ENCODE assay signal across 15 cellular contexts in the genomic region with DNA sequence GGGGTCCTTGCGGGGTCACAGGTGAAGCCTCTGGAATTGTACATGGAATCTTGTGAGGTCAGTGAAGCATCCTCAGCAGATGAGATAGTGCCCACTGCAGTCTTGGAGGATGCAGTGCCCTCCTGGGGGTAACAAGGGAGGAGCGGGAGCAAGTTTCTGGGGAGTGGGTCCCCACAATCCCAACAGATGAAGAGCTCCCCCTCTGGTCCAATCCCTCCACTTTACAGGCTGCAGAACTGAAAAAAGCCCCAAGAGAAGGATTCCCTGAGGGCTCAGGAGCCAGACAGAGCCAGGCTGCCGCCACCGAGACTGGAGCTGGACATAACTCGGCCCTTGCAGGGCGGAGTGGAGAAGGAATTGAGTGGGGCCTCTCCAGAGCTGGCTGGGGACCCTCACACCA. TPM values are rescaled to one million over a fixed set of nuclear protein-coding genes. Genes with fewer than 3 reads are reported as not detected.
DNase-seq lines count a peak whose midpoint lies in the region; ATAC-seq, FAIRE-seq and TF ChIP-seq lines count a peak whose summit lies in the region.
"Had no signal": no experiment of that assay in that cellular context is flagged by ENCODE, and none has a peak within 500 bp of the region (broad histone marks: within the 10 kb centered on the region; RNA-seq: fewer than 3 reads in every experiment).

No MANE protein-coding gene starts in this region.

- H3K27ac Mint-ChIP-seq in GM23338, result no peak overlapping the region
- H3K27ac Mint-ChIP-seq in H9, result no peak overlapping the region
- H3K27ac Mint-ChIP-seq in neural progenitor cell, result no peak overlapping the region
- H3K27ac Mint-ChIP-seq: CD8-positive, alpha-beta memory T cell had no signal

- H2AFZ ChIP-seq in GM23338 (no peak overlapping the region), H9 (ENCODE audit: low read length) (no peak overlapping the region), H1 (ENCODE audit: low read length) (no peak overlapping the region), neural progenitor cell (replicated peaks) (no peak overlapping the region), MM.1S (ENCODE audit: low read length) (no peak overlapping the region)

- H3K27ac ChIP-seq in GM23338 (ENCODE audit: low read depth) (no peak overlapping the region), H9 (ENCODE audit: insufficient read length, low read depth, low read length) (no peak overlapping the region), H1 (ENCODE audit: low read depth, low read length) (no peak overlapping the region), neural progenitor cell (no peak overlapping the region), MM.1S (ENCODE audit: low read length) (no peak overlapping the region)
- H3K27ac ChIP-seq: A549, BLaER1 had no signal

- DNase-seq in GM23338 (ENCODE audit: low spot score), result peak; percentile 66
- DNase-seq in H9, result no peak
- DNase-seq in H1 (ENCODE audit: low read depth in 1 of 2, low spot score in 2 of 2), result no peak
- peak; percentile 25 for DNase-seq in neural progenitor cell (ENCODE audit: low spot score)
- no peak for DNase-seq in MM.1S
- DNase-seq in DMS114 treated with DMSO at 0.1 percent for 48 hours (lab: John Stamatoyannopoulos, UW; ENCODE audit: unreplicated experiment), result no peak
- DNase-seq: AML-193; CD8-positive, alpha-beta memory T cell; DMS53; GF-D8 had no signal

- H4K91ac ChIP-seq in H9 (ENCODE audit: insufficient read length, low read depth, low read length) (no peak overlapping the region), H1 (replicated peaks; ENCODE audit: insufficient read length, low read length) (no peak overlapping the region)

- H3K14ac ChIP-seq in H9 (ENCODE audit: insufficient read depth, low read length) (no peak overlapping the region), H1 (ENCODE audit: insufficient read length) (no peak overlapping the region)

- no CpG with 5 or more reads among the region's 6 CpGs for WGBS in H9 (ENCODE audit: extremely low coverage, insufficient read length, low lambda C conversion rate)
- 69% methylated on average over 6 of the region's 6 CpGs; no CpG with 5 or more reads in 1 of the 2 experiments for WGBS in H1 (ENCODE audit: extremely low coverage in 1 of 2, insufficient coverage in 1 of 2, insufficient read length in 1 of 2, insufficient replicate concordance in 2 of 2, low coverage in 1 of 2, low lambda C conversion rate in 2 of 2, missing lambda C conversion rate in 1 of 2), 2 experiments

- no peaks in the 10 kb centered on the region for H3K27me3 ChIP-seq in GM23338 (ENCODE audit: insufficient read depth)
- H3K27me3 ChIP-seq in H9 (ENCODE audit: insufficient read depth, low read length), result no peaks in the 10 kb centered on the region
- H3K27me3 ChIP-seq in H1 (replicated peaks in 1 of 4; ENCODE audit: control insufficient read depth in 3 of 4, extremely low read depth in 1 of 4, insufficient read depth in 3 of 4, low read length in 3 of 4), result no peaks in the 10 kb centered on the region; a peak in 1 of 7 replicates
- H3K27me3 ChIP-seq in neural progenitor cell, result no peaks in the 10 kb centered on the region
- H3K27me3 ChIP-seq in MM.1S (replicated peaks; ENCODE audit: insufficient read depth, low read length), result no peaks in the 10 kb centered on the region
- H3K27me3 ChIP-seq: BLaER1 had no signal

- H3K56ac ChIP-seq in H9 (ENCODE audit: insufficient read length, low read depth, low read length), result no peak overlapping the region
- no peak overlapping the region for H3K56ac ChIP-seq in H1 (replicated peaks; ENCODE audit: insufficient read length, low read depth, low read length)

- H3T11ph ChIP-seq in H9 (ENCODE audit: low read length), result no peak overlapping the region

- H3K4me3 ChIP-seq in GM23338 (no peak overlapping the region), H1 (ENCODE audit: extremely low read depth in 1 of 4, insufficient read depth in 2 of 4, low read depth in 3 of 4, low read length in 4 of 4) (no peak overlapping the region), neural progenitor cell (no peak overlapping the region), MM.1S (ENCODE audit: low read length) (no peak overlapping the region)
- H3K4me3 ChIP-seq: A549, BLaER1, K562 had no signal

- H2BK15ac ChIP-seq in H9 (ENCODE audit: low read depth, low read length) (no peak overlapping the region), H1 (ENCODE audit: low read length) (no peak overlapping the region)

- TF ChIP-seq POLR2A in H1 (IDR thresholded peaks at IDR 0.05; ENCODE audit: control extremely low read depth in 1 of 2, low read depth in 2 of 2, low read length in 2 of 2), result no peak

- no peaks in the 10 kb centered on the region for H3K79me2 ChIP-seq in GM23338 (replicated peaks; ENCODE audit: insufficient read depth)
- no peaks in the 10 kb centered on the region for H3K79me2 ChIP-seq in H9 (ENCODE audit: insufficient read depth, low read length)
- H3K79me2 ChIP-seq in H1 (ENCODE audit: control insufficient read depth in 1 of 2, insufficient read depth in 2 of 2, low read length in 2 of 2), result no peaks in the 10 kb centered on the region
- H3K79me2 ChIP-seq in neural progenitor cell (ENCODE audit: low read depth), result no peaks in the 10 kb centered on the region
- no peaks in the 10 kb centered on the region for H3K79me2 ChIP-seq in MM.1S (ENCODE audit: low read length)

- H4K8ac ChIP-seq in H9 (replicated peaks; ENCODE audit: insufficient read length, low read depth, low read length) (no peak overlapping the region), H1 (ENCODE audit: extremely low read depth, insufficient read depth, low read length) (no peak overlapping the region)

- H3K4ac ChIP-seq in H9 (ENCODE audit: low read depth, low read length), result no peak overlapping the region
- H3K4ac ChIP-seq in H1 (replicated peaks; ENCODE audit: insufficient read length, low read depth, low read length), result no peak overlapping the region

- FAIRE-seq in H1 (lab: Jason Lieb, UNC), result no peak
- FAIRE-seq: A549 had no signal

- TF ChIP-seq EP300 in H1 (IDR thresholded peaks at IDR 0.05; ENCODE audit: borderline replicate concordance in 1 of 2, low read depth in 2 of 2, low read length in 2 of 2), result no peak

- no peaks in the 10 kb centered on the region for H3K9me3 ChIP-seq in H9 (ENCODE audit: control insufficient read depth, low read depth, low read length)
- H3K9me3 ChIP-seq in H1 (ENCODE audit: insufficient read depth in 2 of 2, low read depth in 1 of 2, low read length in 1 of 2), result no peaks in the 10 kb centered on the region
- H3K9me3 ChIP-seq in neural progenitor cell (ENCODE audit: low read depth), result no peaks in the 10 kb centered on the region
- no peaks in the 10 kb centered on the region for H3K9me3 ChIP-seq in MM.1S (replicated peaks; ENCODE audit: insufficient read depth, low read length)
- H3K9me3 ChIP-seq: A549, BLaER1, Caco-2 had no signal

- no peak overlapping the region for H3K9ac ChIP-seq in H9 (ENCODE audit: extremely low read depth, insufficient read length, low read length)
- H3K9ac ChIP-seq in H1 (replicated peaks in 1 of 4; ENCODE audit: extremely low read depth in 1 of 4, low read depth in 3 of 4, low read length in 3 of 4), result no peak overlapping the region
- no peak overlapping the region for H3K9ac ChIP-seq in neural progenitor cell
- H3K9ac ChIP-seq in MM.1S (ENCODE audit: low read length), result no peak overlapping the region
- H3K9ac ChIP-seq: BLaER1 had no signal

- CTCF ChIA-PET in H1 (lab: Charles Lee; ENCODE audit: partially characterized antibody), result interaction anchor here (1.0 to 4.0 kb wide), 17 partner anchors 11 to 267 kb away, joined by 3 to 25 read pairs (median 5); partner anchors contain the start of gene VSTM2L

- H3K79me1 ChIP-seq in H9 (ENCODE audit: insufficient read depth, low read depth, low read length, poor library complexity, severe bottlenecking) (no peaks in the 10 kb centered on the region), H1 (ENCODE audit: low read depth, low read length) (no peaks in the 10 kb centered on the region)

- H3K9me3 Mint-ChIP-seq in GM23338, result no peaks in the 10 kb centered on the region; the same call in 2 of the 3 replicates
- H3K9me3 Mint-ChIP-seq in H9, result no peaks in the 10 kb centered on the region
- H3K9me3 Mint-ChIP-seq in neural progenitor cell, result no peaks in the 10 kb centered on the region
- H3K9me3 Mint-ChIP-seq: CD8-positive, alpha-beta memory T cell had no signal

- peak; percentile 47 to 63 for TF ChIP-seq RAD21 in H1 (IDR thresholded peaks at IDR 0.05 in 1 of 2, conservative IDR thresholded peaks at IDR 0.05 in 1 of 2; ENCODE audit: low read depth in 2 of 2, low read length in 2 of 2)

- H3K23me2 ChIP-seq in H9 (ENCODE audit: insufficient read length, low read depth, low read length, poor library complexity, severe bottlenecking) (peaks cover 3% of the 10 kb centered on the region), H1 (ENCODE audit: low read depth, low read length) (no peaks in the 10 kb centered on the region; the same call in none of the 2 replicates)

- H2BK5ac ChIP-seq in H9 (ENCODE audit: insufficient read length, low read length) (no peak overlapping the region), H1 (ENCODE audit: low read depth, low read length) (no peak overlapping the region)

- H3K27me3 Mint-ChIP-seq in GM23338 (ENCODE audit: insufficient read depth, low read depth, poor library complexity) (peaks cover 11% of the 10 kb centered on the region), H9 (ENCODE audit: low read depth) (peaks cover 7% of the 10 kb centered on the region), neural progenitor cell (ENCODE audit: insufficient read depth, low read depth) (no peaks in the 10 kb centered on the region)
- H3K27me3 Mint-ChIP-seq: CD8-positive, alpha-beta memory T cell had no signal

- H4K5ac ChIP-seq in H9 (ENCODE audit: insufficient read length, low read depth, low read length) (no peak overlapping the region), H1 (ENCODE audit: insufficient read length, low read depth, low read length) (no peak overlapping the region)

- H3K4me3 Mint-ChIP-seq in GM23338 (no peak overlapping the region), H9 (no peak overlapping the region), neural progenitor cell (no peak overlapping the region)
- H3K4me3 Mint-ChIP-seq: CD8-positive, alpha-beta memory T cell had no signal

- POLR2A ChIA-PET in H1 (lab: Charles Lee; ENCODE audit: partially characterized antibody), result interaction anchor here (1.1 to 2.2 kb wide), 3 partner anchors 15 to 49 kb away, joined by 4 to 8 read pairs (median 4); no protein-coding TSS in a partner anchor

- H2BK120ac ChIP-seq in H9 (ENCODE audit: low read depth, low read length, poor library complexity, severe bottlenecking) (no peak overlapping the region), H1 (replicated peaks; ENCODE audit: low read depth, low read length) (no peak overlapping the region)

- H2BK12ac ChIP-seq in H9 (ENCODE audit: insufficient read length, low read depth, low read length), result no peak overlapping the region
- no peak overlapping the region for H2BK12ac ChIP-seq in H1 (ENCODE audit: low read depth, low read length)

- H3K36me3 ChIP-seq in GM23338 (ENCODE audit: insufficient read depth), result peaks cover 6% of the 10 kb centered on the region; the same call in 1 of the 2 replicates
- 0 out of 8 replicates have a peak, but pooled peaks cover 0 to 5% (median 0%) of the 10 kb centered on the region in 4 experiments for H3K36me3 ChIP-seq in H1 (ENCODE audit: control insufficient read depth in 2 of 4, insufficient read depth in 4 of 4, low read length in 3 of 4)
- H3K36me3 ChIP-seq in neural progenitor cell, result no peaks in the 10 kb centered on the region
- H3K36me3 ChIP-seq in MM.1S (replicated peaks; ENCODE audit: insufficient read depth, low read length), result no peaks in the 10 kb centered on the region

- H3F3A ChIP-seq in GM23338 (replicated peaks; ENCODE audit: low read depth), result no peaks in the 10 kb centered on the region
- H3F3A ChIP-seq in neural progenitor cell (ENCODE audit: low read depth), result peaks cover 16% of the 10 kb centered on the region
- H3F3A ChIP-seq in MM.1S (ENCODE audit: insufficient read depth, low read length), result no peaks in the 10 kb centered on the region

- H2AK5ac ChIP-seq in H9 (ENCODE audit: insufficient read length, low read length), result no peak overlapping the region
- H2AK5ac ChIP-seq in H1 (ENCODE audit: low read depth, low read length), result no peak overlapping the region

- no peak overlapping the region for H2BK20ac ChIP-seq in H9 (ENCODE audit: low read depth, low read length, poor library complexity, severe bottlenecking)
- H2BK20ac ChIP-seq in H1 (ENCODE audit: low read length), result no peak overlapping the region

- H4K20me1 ChIP-seq in GM23338 (replicated peaks; ENCODE audit: insufficient read depth), result no peaks in the 10 kb centered on the region
- no peaks in the 10 kb centered on the region for H4K20me1 ChIP-seq in H9 (ENCODE audit: control insufficient read depth, insufficient read depth, insufficient read length)
- H4K20me1 ChIP-seq in H1 (replicated peaks in 1 of 2; ENCODE audit: control insufficient read depth in 1 of 2, insufficient read depth in 2 of 2, low read length in 2 of 2), result peaks cover 3 to 5% of the 10 kb centered on the region in 2 experiments
- no peaks in the 10 kb centered on the region for H4K20me1 ChIP-seq in neural progenitor cell (ENCODE audit: low read depth)
- no peaks in the 10 kb centered on the region for H4K20me1 ChIP-seq in MM.1S (ENCODE audit: insufficient read depth, low read length)
- H4K20me1 ChIP-seq: BLaER1 had no signal

- H3K36me3 Mint-ChIP-seq in GM23338 (ENCODE audit: low read depth), result peaks cover 4% of the 10 kb centered on the region; the same call in 2 of the 3 replicates
- H3K36me3 Mint-ChIP-seq in H9 (ENCODE audit: insufficient read depth in 1 of 3, low read depth in 3 of 3), result peaks cover 11 to 21% (median 15%) of the 10 kb centered on the region in 3 experiments; a peak in 6 of 7 replicates
- peaks cover 15% of the 10 kb centered on the region for H3K36me3 Mint-ChIP-seq in neural progenitor cell

- ATAC-seq in GM23338, result peak; percentile 68
- ATAC-seq in GM18520 (IDR thresholded peaks at IDR 0.05; ENCODE audit: unreplicated experiment), result no peak
- ATAC-seq: A549, K562 had no signal

- H3K4me2 ChIP-seq in GM23338 (no peak overlapping the region), H9 (ENCODE audit: insufficient read depth, insufficient read length, low read length) (no peak overlapping the region), H1 (ENCODE audit: insufficient read depth in 1 of 2, low read depth in 2 of 2, low read length in 2 of 2) (no peak overlapping the region), neural progenitor cell (no peak overlapping the region), MM.1S (ENCODE audit: low read depth, low read length) (no peak overlapping the region)
- H3K4me2 ChIP-seq: A549, BLaER1 had no signal

- TF ChIP-seq CTCF in GM23338 (conservative IDR thresholded peaks at IDR 0.05; ENCODE audit: low read depth in 2 of 2) (peak; percentile 49 to 52), H9 (conservative IDR thresholded peaks at IDR 0.05) (peak; percentile 38; the same call in 2 of the 3 replicates), H1 (IDR thresholded peaks at IDR 0.05; ENCODE audit: control extremely low read depth in 1 of 3, insufficient read depth in 1 of 3, low read depth in 1 of 3, low read length in 3 of 3) (peak; percentile 31 to 46 (median 35)), neural progenitor cell (IDR thresholded peaks at IDR 0.05) (peak; percentile 24), MM.1S (IDR thresholded peaks at IDR 0.05; ENCODE audit: low read length) (no peak)

- H3K18ac ChIP-seq in H9 (ENCODE audit: insufficient read length, low read depth, low read length) (no peak overlapping the region), H1 (ENCODE audit: extremely low read depth, low read length) (no peak overlapping the region)

- H3K4me1 ChIP-seq in GM23338 (ENCODE audit: insufficient read depth) (peaks cover 20% of the 10 kb centered on the region), H9 (ENCODE audit: insufficient read depth, low read length) (0 out of 2 replicates have a peak, but pooled peaks cover 2% of the 10 kb centered on the region), H1 (replicated peaks in 1 of 4; ENCODE audit: control insufficient read depth in 3 of 4, insufficient read depth in 4 of 4, low read length in 3 of 4) (peaks cover 0 to 6% (median 3%) of the 10 kb centered on the region in 4 experiments; a peak in 5 of 7 replicates), neural progenitor cell (peaks cover 25% of the 10 kb centered on the region), MM.1S (ENCODE audit: low read length) (no peaks in the 10 kb centered on the region)
- H3K4me1 ChIP-seq: A549, Caco-2 had no signal

- H3K4me1 Mint-ChIP-seq in GM23338 (peaks cover 23% of the 10 kb centered on the region), H9 (peaks cover 14 to 31% of the 10 kb centered on the region in 2 experiments), neural progenitor cell (peaks cover 57% of the 10 kb centered on the region)

- H3K9me2 ChIP-seq in GM23338 (ENCODE audit: insufficient read depth) (no peaks in the 10 kb centered on the region), MM.1S (replicated peaks; ENCODE audit: insufficient read depth, low read length) (no peaks in the 10 kb centered on the region)

- H3K23ac ChIP-seq in H9 (ENCODE audit: insufficient read length, low read depth, low read length) (no peak overlapping the region), H1 (ENCODE audit: insufficient read length) (no peak overlapping the region)

RNA-seq across cellular contexts. Expression of gene TTI1, which starts 52.4 kb away (rescaled TPM):
- total RNA-seq in GM23338 (2014; rRNA removed; shearing (Covaris generic)), result 48.7 and 56.4 TPM in 2 replicates
- 17.3 and 17.8 TPM in 2 replicates for polyA plus RNA-seq in GM23338 (2016; fragmentation: Nextera tagmentation; extraction: Ambion mirVana)
- total RNA-seq in H9 (2021), result 37.4 and 38.3 TPM in 2 replicates
- total RNA-seq in H1 (2021; fragmentation: NEBNext Ultra II Directional; extraction: Animal tissue kit (Norgen Biotek cat#: 25700)), result 47.0 TPM in 2 replicates
- 34.1 and 38.7 TPM in 2 replicates for polyA plus RNA-seq in H1 (2011; rRNA removed)
- polyA plus RNA-seq in H1 (2011; cell fraction: cytosol; rRNA removed), result 36.0 TPM
- 46.9 TPM for polyA plus RNA-seq in H1 (2011; cell fraction: nucleus; rRNA removed)
- polyA plus RNA-seq in H1 (2012, experiment 1 of 2), result 38.2 to 42.6 TPM (median 41.6 TPM) in 4 replicates
- 9.6 TPM for polyA plus RNA-seq in H1 (2012, experiment 2 of 2)
- polyA plus RNA-seq in H1 (2013, experiment 1 of 2), result 27.7 TPM
- polyA plus RNA-seq in H1 (2013, experiment 2 of 2), result 26.1 TPM
- polyA minus RNA-seq in H1 (2011; rRNA and poly(A)+ RNA removed), result 107 and 112 TPM in 2 replicates
- 39.5 TPM for polyA minus RNA-seq in H1 (2011; cell fraction: cytosol; rRNA and poly(A)+ RNA removed)
- 62.0 TPM for polyA minus RNA-seq in H1 (2011; cell fraction: nucleus; rRNA and poly(A)+ RNA removed)
- total RNA-seq in neural progenitor cell (ENCODE audit: low replicate concordance), result 52.1 and 55.9 TPM in 2 replicates

RNA-seq across cellular contexts. Expression of gene RPRD1B, which starts 52.7 kb away (rescaled TPM):
- total RNA-seq in GM23338 (2014; rRNA removed; shearing (Covaris generic)), result 14.8 and 24.3 TPM in 2 replicates
- polyA plus RNA-seq in GM23338 (2016; fragmentation: Nextera tagmentation; extraction: Ambion mirVana) (6.3 and 7.3 TPM in 2 replicates), H1 (2011; rRNA removed) (10.1 and 10.3 TPM in 2 replicates)
- total RNA-seq in H9 (2021) (33.4 and 34.3 TPM in 2 replicates), neural progenitor cell (ENCODE audit: low replicate concordance) (21.6 and 37.7 TPM in 2 replicates)
- total RNA-seq in H1 (2021; fragmentation: NEBNext Ultra II Directional; extraction: Animal tissue kit (Norgen Biotek cat#: 25700)), result 17.7 and 20.9 TPM in 2 replicates
- 11.6 TPM for polyA plus RNA-seq in H1 (2011; cell fraction: cytosol; rRNA removed)
- 12.1 TPM for polyA plus RNA-seq in H1 (2011; cell fraction: nucleus; rRNA removed)
- 9.4 to 14.2 TPM (median 12.0 TPM) in 4 replicates for polyA plus RNA-seq in H1 (2012, experiment 1 of 2)
- polyA plus RNA-seq in H1 (2012, experiment 2 of 2), result 6.2 TPM
- 15.7 TPM for polyA plus RNA-seq in H1 (2013, experiment 1 of 2)
- 16.5 TPM for polyA plus RNA-seq in H1 (2013, experiment 2 of 2)
- polyA minus RNA-seq in H1 (2011; rRNA and poly(A)+ RNA removed), result 14.9 and 17.4 TPM in 2 replicates
- polyA minus RNA-seq in H1 (2011; cell fraction: cytosol; rRNA and poly(A)+ RNA removed), result 21.7 TPM
- polyA minus RNA-seq in H1 (2011; cell fraction: nucleus; rRNA and poly(A)+ RNA removed), result 33.8 TPM

Comparison
In these comparisons a context has a peak if more than half of its experiments do, and no peak if none do; other contexts are left out.
1. DNase-seq: peak in GM23338 (single experiment) and neural progenitor cell (single experiment); none in H9 (single experiment), H1 (0 of 2), MM.1S (single experiment) and DMS114 treated with DMSO at 0.1 percent for 48 hours (single experiment).